Comparison of ENCODE assay signal across 20 cellular contexts in genomic region chr16:14373406-14373805, GRCh38.
DNase-seq lines count a peak whose midpoint lies in the region; ATAC-seq, FAIRE-seq and TF ChIP-seq lines count a peak whose summit lies in the region.
"Had no signal": no experiment of that assay in that cellular context is flagged by ENCODE, and none has a peak within 500 bp of the region (broad histone marks: within the 10 kb centered on the region; RNA-seq: fewer than 3 reads in every experiment).

No MANE protein-coding gene starts in this region.

- no peak for TF ChIP-seq POLR2A in H1 (IDR thresholded peaks at IDR 0.05; ENCODE audit: control extremely low read depth in 1 of 2, low read depth in 2 of 2, low read length in 2 of 2)

- no peak overlapping the region for H2AK5ac ChIP-seq in H1 (ENCODE audit: low read depth, low read length)
- peak overlapping the region; percentile 51 for H2AK5ac ChIP-seq in trophoblast cell (ENCODE audit: low read length)

- H2BK15ac ChIP-seq in H1 (ENCODE audit: low read length) = no peak overlapping the region

- POLR2A ChIA-PET in H1 (lab: Charles Lee; ENCODE audit: partially characterized antibody) = interaction anchor here (0.5 kb wide), 1 partner anchor 13 kb away, joined by 3 read pairs; no protein-coding TSS in a partner anchor

- H3K79me2 ChIP-seq in GM23338 (replicated peaks; ENCODE audit: insufficient read depth) = no peaks in the 10 kb centered on the region
- H3K79me2 ChIP-seq in H1 (ENCODE audit: control insufficient read depth in 1 of 2, insufficient read depth in 2 of 2, low read length in 2 of 2) = no peaks in the 10 kb centered on the region
- H3K79me2 ChIP-seq in trophoblast cell (ENCODE audit: control insufficient read depth, insufficient read depth, low read length, poor library complexity) = no peaks in the 10 kb centered on the region

- no peaks in the 10 kb centered on the region for H3K9me2 ChIP-seq in GM23338 (ENCODE audit: insufficient read depth)

- H3K9ac ChIP-seq in BLaER1 (peak overlapping the region; percentile 53; the same call in 1 of the 2 replicates), H1 (replicated peaks in 1 of 4; ENCODE audit: extremely low read depth in 1 of 4, low read depth in 3 of 4, low read length in 3 of 4) (no peak overlapping the region), trophoblast cell (ENCODE audit: low read length) (no peak overlapping the region)

- H3K4me1 Mint-ChIP-seq in GM23338 = peaks cover 10% of the 10 kb centered on the region; the same call in 2 of the 3 replicates
- H3K4me1 Mint-ChIP-seq in activated naive CD8-positive, alpha-beta T cell treated with anti-CD3 and anti-CD28 coated beads, Interleukin-2, amount 50 U/mL, for 24 hours = no peaks in the 10 kb centered on the region
- H3K4me1 Mint-ChIP-seq: B cell had no signal

- no peak overlapping the region for H4K12ac ChIP-seq in trophoblast cell (ENCODE audit: low read depth, low read length)

- no peak overlapping the region for H3K18ac ChIP-seq in H1 (ENCODE audit: extremely low read depth, low read length)
- H3K18ac ChIP-seq in trophoblast cell (ENCODE audit: low read length) = no peak overlapping the region

- H3K14ac ChIP-seq in H1 (ENCODE audit: insufficient read length) (no peak overlapping the region), trophoblast cell (ENCODE audit: low read length) (no peak overlapping the region)

- no peaks in the 10 kb centered on the region for H3K27me3 ChIP-seq in BLaER1
- H3K27me3 ChIP-seq in GM23338 (ENCODE audit: insufficient read depth) = no peaks in the 10 kb centered on the region
- no peaks in the 10 kb centered on the region for H3K27me3 ChIP-seq in H1 (replicated peaks in 1 of 4; ENCODE audit: control insufficient read depth in 3 of 4, extremely low read depth in 1 of 4, insufficient read depth in 3 of 4, low read length in 3 of 4)
- H3K27me3 ChIP-seq in trophoblast cell (ENCODE audit: insufficient read depth, low read length) = no peaks in the 10 kb centered on the region

- peak overlapping the region; percentile 7; the same call in 1 of the 2 replicates for H2AFZ ChIP-seq in GM23338
- H2AFZ ChIP-seq in H1 (ENCODE audit: low read length) = no peak overlapping the region
- H2AFZ ChIP-seq in trophoblast cell (ENCODE audit: insufficient read depth, low read length, poor library complexity) = no peak overlapping the region

- no peak overlapping the region for H3K27ac Mint-ChIP-seq in GM23338
- no peak overlapping the region for H3K27ac Mint-ChIP-seq in activated naive CD8-positive, alpha-beta T cell treated with anti-CD3 and anti-CD28 coated beads, Interleukin-2, amount 50 U/mL, for 24 hours
- H3K27ac Mint-ChIP-seq: B cell; CD4-positive, alpha-beta memory T cell had no signal

- DNase-seq in GM23338 (ENCODE audit: low spot score) = no peak
- no peak for DNase-seq in H1 (ENCODE audit: low read depth in 1 of 2, low spot score in 2 of 2)
- DNase-seq in trophoblast cell = no peak
- no peak for DNase-seq in SKM-1 (lab: John Stamatoyannopoulos, UW; ENCODE audit: unreplicated experiment)
- DNase-seq in activated naive CD8-positive, alpha-beta T cell treated with anti-CD3 and anti-CD28 coated beads, Interleukin-2, amount 50 U/mL, for 24 hours = no peak
- DNase-seq: C1 segment of cervical spinal cord; CD4-positive, alpha-beta memory T cell; COR-L47; DMS153; DND-41; GOT3; H7; HCEC 1CT had no signal

- CTCF ChIA-PET in H1 (lab: Charles Lee; ENCODE audit: partially characterized antibody) = interaction anchor here (0.7 to 1.3 kb wide), 5 partner anchors 8 to 187 kb away, joined by 3 to 4 read pairs (median 3); no protein-coding TSS in a partner anchor

- no peaks in the 10 kb centered on the region for H3K36me3 ChIP-seq in BLaER1
- no peaks in the 10 kb centered on the region for H3K36me3 ChIP-seq in GM23338 (ENCODE audit: insufficient read depth)
- H3K36me3 ChIP-seq in H1 (ENCODE audit: control insufficient read depth in 2 of 4, insufficient read depth in 4 of 4, low read length in 3 of 4) = no peaks in the 10 kb centered on the region
- H3K36me3 ChIP-seq in trophoblast cell (ENCODE audit: control insufficient read depth in 1 of 2, insufficient read depth in 2 of 2, low read length in 2 of 2) = no peaks in the 10 kb centered on the region

- no peak overlapping the region for H3K4me3 Mint-ChIP-seq in GM23338
- H3K4me3 Mint-ChIP-seq in activated naive CD8-positive, alpha-beta T cell treated with anti-CD3 and anti-CD28 coated beads, Interleukin-2, amount 50 U/mL, for 24 hours = no peak overlapping the region
- H3K4me3 Mint-ChIP-seq: B cell; CD4-positive, alpha-beta memory T cell had no signal

- H2BK20ac ChIP-seq in H1 (ENCODE audit: low read length) = no peak overlapping the region

- TF ChIP-seq CTCF in GM23338 (conservative IDR thresholded peaks at IDR 0.05; ENCODE audit: low read depth in 2 of 2) = no peak
- TF ChIP-seq CTCF in H1 (IDR thresholded peaks at IDR 0.05; ENCODE audit: control extremely low read depth in 1 of 3, insufficient read depth in 1 of 3, low read depth in 1 of 3, low read length in 3 of 3) = no peak

- H3K27ac ChIP-seq in BLaER1 = peak overlapping the region; percentile 79
- no peak overlapping the region for H3K27ac ChIP-seq in GM23338 (ENCODE audit: low read depth)
- H3K27ac ChIP-seq in H1 (ENCODE audit: low read depth, low read length) = no peak overlapping the region
- no peak overlapping the region for H3K27ac ChIP-seq in trophoblast cell (ENCODE audit: low read depth, low read length)

- H3F3A ChIP-seq in GM23338 (replicated peaks; ENCODE audit: low read depth) = no peaks in the 10 kb centered on the region

- H3K23me2 ChIP-seq in H1 (ENCODE audit: low read depth, low read length) = no peaks in the 10 kb centered on the region

- H4K8ac ChIP-seq in H1 (ENCODE audit: extremely low read depth, insufficient read depth, low read length) (peak overlapping the region; percentile 12; the same call in 1 of the 2 replicates), trophoblast cell (ENCODE audit: low read depth, low read length) (no peak overlapping the region)

- no peaks in the 10 kb centered on the region; the same call in 2 of the 3 replicates for H3K9me3 Mint-ChIP-seq in GM23338
- no peaks in the 10 kb centered on the region for H3K9me3 Mint-ChIP-seq in activated naive CD8-positive, alpha-beta T cell treated with anti-CD3 and anti-CD28 coated beads, Interleukin-2, amount 50 U/mL, for 24 hours
- H3K9me3 Mint-ChIP-seq: CD4-positive, alpha-beta memory T cell had no signal

- no peak overlapping the region for H2BK120ac ChIP-seq in H1 (replicated peaks; ENCODE audit: low read depth, low read length)
- peak overlapping the region; percentile 58 for H2BK120ac ChIP-seq in trophoblast cell (ENCODE audit: insufficient read depth, low read length, poor library complexity)

- no peaks in the 10 kb centered on the region for H3K36me3 Mint-ChIP-seq in GM23338 (ENCODE audit: low read depth)
- no peaks in the 10 kb centered on the region for H3K36me3 Mint-ChIP-seq in activated naive CD8-positive, alpha-beta T cell treated with anti-CD3 and anti-CD28 coated beads, Interleukin-2, amount 50 U/mL, for 24 hours (ENCODE audit: low read depth)
- H3K36me3 Mint-ChIP-seq: CD4-positive, alpha-beta memory T cell had no signal

- peaks cover 8% of the 10 kb centered on the region for H3K27me3 Mint-ChIP-seq in GM23338 (ENCODE audit: insufficient read depth, low read depth, poor library complexity)
- no peaks in the 10 kb centered on the region for H3K27me3 Mint-ChIP-seq in activated naive CD8-positive, alpha-beta T cell treated with anti-CD3 and anti-CD28 coated beads, Interleukin-2, amount 50 U/mL, for 24 hours
- H3K27me3 Mint-ChIP-seq: B cell; CD4-positive, alpha-beta memory T cell had no signal

- H3K9me3 ChIP-seq in BLaER1 (no peaks in the 10 kb centered on the region), H1 (ENCODE audit: insufficient read depth in 2 of 2, low read depth in 1 of 2, low read length in 1 of 2) (no peaks in the 10 kb centered on the region), trophoblast cell (ENCODE audit: insufficient read depth, low read depth, low read length) (peaks cover 1% of the 10 kb centered on the region)

- H4K91ac ChIP-seq in H1 (replicated peaks; ENCODE audit: insufficient read length, low read length) (no peak overlapping the region), trophoblast cell (ENCODE audit: low read depth, low read length) (peak overlapping the region; percentile 67)

- no peak overlapping the region for H3K56ac ChIP-seq in H1 (replicated peaks; ENCODE audit: insufficient read length, low read depth, low read length)

- no peak for FAIRE-seq in H1 (lab: Jason Lieb, UNC)
- FAIRE-seq: G401.6, GM12892, GM19239 had no signal

- H3K23ac ChIP-seq in H1 (ENCODE audit: insufficient read length) (no peak overlapping the region), trophoblast cell (ENCODE audit: low read length) (no peak overlapping the region)

- no peak for TF ChIP-seq RAD21 in H1 (IDR thresholded peaks at IDR 0.05 in 1 of 2, conservative IDR thresholded peaks at IDR 0.05 in 1 of 2; ENCODE audit: low read depth in 2 of 2, low read length in 2 of 2)

- ATAC-seq in GM23338 = no peak
- ATAC-seq in GM19463 (IDR thresholded peaks at IDR 0.05; ENCODE audit: unreplicated experiment) = no peak
- no peak for ATAC-seq in HG03460 (IDR thresholded peaks at IDR 0.05; ENCODE audit: unreplicated experiment)
- no peak for ATAC-seq in activated naive CD8-positive, alpha-beta T cell treated with anti-CD3 and anti-CD28 coated beads, Interleukin-2, amount 50 U/mL, for 24 hours

- peak overlapping the region; percentile 73 for H3K4me2 ChIP-seq in BLaER1
- no peak overlapping the region for H3K4me2 ChIP-seq in GM23338
- no peak overlapping the region for H3K4me2 ChIP-seq in H1 (ENCODE audit: insufficient read depth in 1 of 2, low read depth in 2 of 2, low read length in 2 of 2)
- H3K4me2 ChIP-seq in trophoblast cell (ENCODE audit: low read length) = no peak overlapping the region

- H3K79me1 ChIP-seq in H1 (ENCODE audit: low read depth, low read length) = no peaks in the 10 kb centered on the region
- no peaks in the 10 kb centered on the region for H3K79me1 ChIP-seq in trophoblast cell (ENCODE audit: low read length)

- WGBS in H1 (ENCODE audit: extremely low coverage in 1 of 2, insufficient coverage in 1 of 2, insufficient read length in 1 of 2, insufficient replicate concordance in 2 of 2, low coverage in 1 of 2, low lambda C conversion rate in 2 of 2, missing lambda C conversion rate in 1 of 2), 2 experiments = 94% methylated on average over 11 of the region's 13 CpGs; no CpG with 5 or more reads in 1 of the 2 experiments
- no CpG with 5 or more reads among the region's 13 CpGs for WGBS in trophoblast cell (ENCODE audit: extremely low coverage, insufficient coverage, insufficient read length)

- H4K5ac ChIP-seq in H1 (ENCODE audit: insufficient read length, low read depth, low read length) = no peak overlapping the region

- peaks cover 84% of the 10 kb centered on the region for H3K4me1 ChIP-seq in BLaER1
- H3K4me1 ChIP-seq in GM23338 (ENCODE audit: insufficient read depth) = no peaks in the 10 kb centered on the region
- H3K4me1 ChIP-seq in H1 (replicated peaks in 1 of 4; ENCODE audit: control insufficient read depth in 3 of 4, insufficient read depth in 4 of 4, low read length in 3 of 4) = peaks cover 0 to 4% (median 2%) of the 10 kb centered on the region in 4 experiments; a peak in 3 of 7 replicates
- peaks cover 4 to 5% of the 10 kb centered on the region in 2 experiments for H3K4me1 ChIP-seq in trophoblast cell (ENCODE audit: control insufficient read depth in 1 of 2, insufficient read depth in 2 of 2, low read length in 2 of 2)

- H3K4ac ChIP-seq in H1 (replicated peaks; ENCODE audit: insufficient read length, low read depth, low read length) (no peak overlapping the region), trophoblast cell (ENCODE audit: low read depth, low read length) (no peak overlapping the region)

- H2BK12ac ChIP-seq in H1 (ENCODE audit: low read depth, low read length) (no peak overlapping the region), trophoblast cell (ENCODE audit: low read length) (peak overlapping the region; percentile 56)

- no peak for TF ChIP-seq EP300 in H1 (IDR thresholded peaks at IDR 0.05; ENCODE audit: borderline replicate concordance in 1 of 2, low read depth in 2 of 2, low read length in 2 of 2)

- H2BK5ac ChIP-seq in H1 (ENCODE audit: low read depth, low read length) (0 out of 2 replicates have a peak overlapping the region, but pooled peaks have one; percentile 9), trophoblast cell (ENCODE audit: low read depth, low read length, poor library complexity) (no peak overlapping the region)

- H3K4me3 ChIP-seq in BLaER1 (no peak overlapping the region), GM23338 (no peak overlapping the region), H1 (ENCODE audit: extremely low read depth in 1 of 4, insufficient read depth in 2 of 4, low read depth in 3 of 4, low read length in 4 of 4) (no peak overlapping the region), trophoblast cell (ENCODE audit: low read depth, low read length) (no peak overlapping the region)

- H4K20me1 ChIP-seq in BLaER1 = no peaks in the 10 kb centered on the region
- no peaks in the 10 kb centered on the region for H4K20me1 ChIP-seq in GM23338 (replicated peaks; ENCODE audit: insufficient read depth)
- H4K20me1 ChIP-seq in H1 (replicated peaks in 1 of 2; ENCODE audit: control insufficient read depth in 1 of 2, insufficient read depth in 2 of 2, low read length in 2 of 2) = no peaks in the 10 kb centered on the region
